Comparison of ENCODE assay signal across 8 cellular contexts in the genomic region with DNA sequence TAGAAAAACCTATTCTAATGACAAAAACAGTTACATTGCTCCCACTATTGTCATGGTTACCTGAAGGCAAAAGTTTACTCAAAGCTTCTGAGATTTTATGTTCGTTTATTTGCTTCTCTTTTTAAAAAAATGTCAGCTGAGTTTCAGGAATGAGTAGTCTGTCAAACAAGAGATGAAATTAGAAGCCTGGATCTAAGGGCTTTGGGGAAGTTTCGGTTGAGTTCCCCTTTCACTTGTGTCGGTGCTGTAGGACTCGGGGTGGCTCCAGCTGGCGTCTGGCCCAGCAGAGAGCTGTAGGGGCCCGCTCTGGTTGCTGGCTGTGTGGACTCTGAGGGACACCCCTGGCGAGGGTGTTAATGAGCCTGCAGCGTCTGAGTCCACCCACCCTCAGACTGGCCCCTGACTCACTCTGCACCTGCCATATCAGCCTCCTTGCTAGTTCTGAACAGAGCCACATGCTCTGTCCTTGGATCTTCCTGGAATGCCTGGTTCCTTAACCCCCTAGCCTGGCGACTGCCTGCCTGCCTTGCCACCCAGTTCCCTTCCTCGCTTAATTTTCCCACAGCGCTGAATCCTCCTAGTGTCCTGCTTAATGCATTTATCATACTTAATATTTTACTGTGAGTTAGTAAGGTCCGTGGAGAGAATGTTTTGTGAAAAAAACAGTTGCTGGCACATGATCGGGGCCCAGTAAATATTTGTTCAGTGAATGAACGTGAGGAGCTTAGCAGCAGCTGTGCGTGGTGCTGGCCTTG. TPM values are rescaled to one million over a fixed set of nuclear protein-coding genes. Genes with fewer than 3 reads are reported as not detected.
A peak's percentile ranks its signal among the peaks of the same experiment; 100 is the strongest.
DNase-seq lines count a peak whose midpoint lies in the region; ATAC-seq and TF ChIP-seq lines count a peak whose summit lies in the region.

No MANE protein-coding gene starts in this region.

- H3K9me3 Mint-ChIP-seq in activated T-cell treated with anti-CD3 and anti-CD28 coated beads, Interleukin-2, amount 50 U/mL, for 24 hours = no peaks in the 10 kb centered on the region
- no peaks in the 10 kb centered on the region for H3K9me3 Mint-ChIP-seq in natural killer cell treated with Interleukin-12 subunit alpha and Interleukin-12 subunit beta and Interleukin-15 and Interleukin-18, amount 100 ng/mL, for 72 hours

- H3K27me3 Mint-ChIP-seq in activated T-cell treated with anti-CD3 and anti-CD28 coated beads, Interleukin-2, amount 50 U/mL, for 24 hours = no peaks in the 10 kb centered on the region
- no peaks in the 10 kb centered on the region for H3K27me3 Mint-ChIP-seq in natural killer cell treated with Interleukin-12 subunit alpha and Interleukin-12 subunit beta and Interleukin-15 and Interleukin-18, amount 100 ng/mL, for 72 hours

- H3K4me3 Mint-ChIP-seq in activated T-cell treated with anti-CD3 and anti-CD28 coated beads, Interleukin-2, amount 50 U/mL, for 24 hours = peak overlapping the region; percentile 85
- H3K4me3 Mint-ChIP-seq in natural killer cell treated with Interleukin-12 subunit alpha and Interleukin-12 subunit beta and Interleukin-15 and Interleukin-18, amount 100 ng/mL, for 72 hours = peak overlapping the region; percentile 96

- H3K4me3 ChIP-seq in foreskin fibroblast (ENCODE audit: low read depth in 1 of 2, low read length in 2 of 2) = peak overlapping the region; percentile 54 to 84

- H3K27ac Mint-ChIP-seq in activated T-cell treated with anti-CD3 and anti-CD28 coated beads, Interleukin-2, amount 50 U/mL, for 24 hours = peak overlapping the region; percentile 96
- peak overlapping the region; percentile 93 to 95 for H3K27ac Mint-ChIP-seq in natural killer cell treated with Interleukin-12 subunit alpha and Interleukin-12 subunit beta and Interleukin-15 and Interleukin-18, amount 100 ng/mL, for 72 hours

- TF ChIP-seq CTCF in foreskin fibroblast (IDR thresholded peaks at IDR 0.05; ENCODE audit: low read depth, low read length) = no peak

- peaks cover 52% of the 10 kb centered on the region for H3K36me3 Mint-ChIP-seq in activated T-cell treated with anti-CD3 and anti-CD28 coated beads, Interleukin-2, amount 50 U/mL, for 24 hours (ENCODE audit: low read depth)
- H3K36me3 Mint-ChIP-seq in natural killer cell treated with Interleukin-12 subunit alpha and Interleukin-12 subunit beta and Interleukin-15 and Interleukin-18, amount 100 ng/mL, for 72 hours = peaks cover 6% of the 10 kb centered on the region

- ATAC-seq in GM21619 (IDR thresholded peaks at IDR 0.05; ENCODE audit: unreplicated experiment) (peak; percentile 41), GM21423 (IDR thresholded peaks at IDR 0.05; ENCODE audit: unreplicated experiment) (no peak)
- ATAC-seq in natural killer cell treated with Interleukin-12 subunit alpha and Interleukin-12 subunit beta and Interleukin-15 and Interleukin-18, amount 100 ng/mL, for 72 hours = peak; percentile 8 to 22

- DNase-seq in Ammon's horn (ENCODE audit: low spot score) (peak; percentile 77), NCI-H2196 treated with DMSO at 0.1 percent for 48 hours (lab: John Stamatoyannopoulos, UW; ENCODE audit: unreplicated experiment) (peak; percentile 68), foreskin fibroblast (peak in 1 of 2 donors; percentile 47), amniotic stem cell (lab: John Stamatoyannopoulos, UW) (no peak)
- peak; percentile 56 for DNase-seq in activated T-cell treated with anti-CD3 and anti-CD28 coated beads, Interleukin-2, amount 50 U/mL, for 24 hours
- no peak for DNase-seq in natural killer cell treated with Interleukin-12 subunit alpha and Interleukin-12 subunit beta and Interleukin-15 and Interleukin-18, amount 100 ng/mL, for 72 hours (ENCODE audit: low spot score)

- H3K4me1 Mint-ChIP-seq in activated T-cell treated with anti-CD3 and anti-CD28 coated beads, Interleukin-2, amount 50 U/mL, for 24 hours (ENCODE audit: low read depth) = peaks cover 53% of the 10 kb centered on the region
- H3K4me1 Mint-ChIP-seq in natural killer cell treated with Interleukin-12 subunit alpha and Interleukin-12 subunit beta and Interleukin-15 and Interleukin-18, amount 100 ng/mL, for 72 hours (ENCODE audit: low read depth in 2 of 2) = peaks cover 32 to 40% of the 10 kb centered on the region in 2 donors

RNA-seq across cellular contexts. Expression of a gene that starts 1.4 kb away (rescaled TPM):
- 10 to 100 TPM; 67.6 to 89.1 TPM for total RNA-seq in natural killer cell treated with Interleukin-12 subunit alpha and Interleukin-12 subunit beta and Interleukin-15 and Interleukin-18, amount 100 ng/mL, for 72 hours

RNA-seq across cellular contexts. Expression of a gene that starts 31.2 kb away (rescaled TPM):
- 10 to 100 TPM; 48.8 to 60.0 TPM for total RNA-seq in natural killer cell treated with Interleukin-12 subunit alpha and Interleukin-12 subunit beta and Interleukin-15 and Interleukin-18, amount 100 ng/mL, for 72 hours

RNA-seq across cellular contexts. Expression of a gene that starts 35.0 kb away (rescaled TPM):
- total RNA-seq in natural killer cell treated with Interleukin-12 subunit alpha and Interleukin-12 subunit beta and Interleukin-15 and Interleukin-18, amount 100 ng/mL, for 72 hours = not detected

RNA-seq across cellular contexts. Expression of a gene that starts 59.9 kb away (rescaled TPM):
- total RNA-seq in natural killer cell treated with Interleukin-12 subunit alpha and Interleukin-12 subunit beta and Interleukin-15 and Interleukin-18, amount 100 ng/mL, for 72 hours = 10 to 100 TPM; 32.6 to 52.9 TPM

Comparison
In these comparisons a context has a peak if more than half of its experiments do, and no peak if none do; other contexts are left out.
1. DNase-seq: peak in Ammon's horn (single experiment), NCI-H2196 treated with DMSO at 0.1 percent for 48 hours (single experiment) and activated T-cell treated with anti-CD3 and anti-CD28 coated beads, Interleukin-2, amount 50 U/mL, for 24 hours (single experiment); none in natural killer cell treated with Interleukin-12 subunit alpha and Interleukin-12 subunit beta and Interleukin-15 and Interleukin-18, amount 100 ng/mL, for 72 hours (single experiment) and amniotic stem cell (single experiment).